In the genomic region with DNA sequence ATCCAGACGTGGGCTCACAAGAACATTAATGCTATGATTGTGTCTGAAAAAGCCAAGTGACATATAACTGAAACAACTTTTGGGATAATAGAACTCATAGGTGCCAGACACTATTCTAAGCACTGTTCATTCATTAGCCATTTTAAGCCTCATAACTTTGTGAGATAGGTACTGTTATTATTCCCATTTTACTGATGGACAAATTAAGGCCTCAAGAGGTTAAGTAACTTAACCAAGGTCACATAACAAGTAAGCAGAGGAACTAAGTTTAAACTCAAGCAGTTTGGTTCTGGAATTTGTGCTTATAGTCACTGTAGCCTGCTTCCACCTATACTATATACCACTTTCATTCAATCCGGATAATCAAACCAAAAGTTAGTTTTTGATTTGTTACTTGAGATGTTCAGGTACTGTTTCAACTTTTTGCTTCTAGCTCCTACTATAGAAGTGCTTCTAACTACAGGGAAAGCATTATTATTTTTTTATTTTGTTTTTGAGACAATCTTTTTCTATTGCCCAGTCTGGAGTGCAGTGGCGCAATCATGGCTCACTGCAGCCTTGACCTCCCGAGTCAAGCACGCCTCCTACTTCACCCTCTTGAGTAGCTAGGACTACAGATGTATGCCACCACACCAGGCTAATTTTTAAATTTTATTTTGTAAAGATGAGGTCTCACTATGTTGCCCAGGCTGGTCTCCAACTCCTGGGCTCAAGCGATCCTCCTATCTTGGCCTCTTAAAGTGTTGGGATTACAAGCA, we compare ENCODE assay signal across 26 cellular contexts.
"Had no signal": no experiment of that assay in that cellular context is flagged by ENCODE, and none has a peak within 500 bp of the region (broad histone marks: within the 10 kb centered on the region; RNA-seq: fewer than 3 reads in every experiment).

No MANE protein-coding gene starts in this region.

- H3K4me1 Mint-ChIP-seq: nephron had no signal

- FAIRE-seq: kidney had no signal

- H3K36me3 ChIP-seq: colonic mucosa, gastrocnemius medialis, neural progenitor cell, transverse colon, vagina had no signal

- H2AFZ ChIP-seq: hepatocyte, neural progenitor cell had no signal

- H3K27me3 ChIP-seq: colonic mucosa, gastrocnemius medialis, hepatocyte, neural progenitor cell, spleen, suprapubic skin, transverse colon, vagina had no signal

- H3K9ac ChIP-seq: neural progenitor cell had no signal

- H3K27ac Mint-ChIP-seq: dendritic cell treated with granulocyte-macrophage colony-stimulating factor and Interleukin-4, amounts not matched to agents 40 ng/mL and 50 ng/mL, for 4 days; endodermal cell; nephron; neural progenitor cell had no signal

- H3K9me3 ChIP-seq: colonic mucosa, gastrocnemius medialis, psoas muscle, spleen, suprapubic skin, transverse colon, vagina had no signal

- H3K79me2 ChIP-seq: hepatocyte had no signal

- DNase-seq: colonic mucosa; effector CD8-positive, alpha-beta T cell; endodermal cell; gastrocnemius medialis; head of caudate nucleus; kidney; mammary epithelial cell; mesendoderm; midbrain; naive thymus-derived CD4-positive, alpha-beta T cell; posterior cingulate gyrus; psoas muscle; right cardiac atrium; spleen; stimulated activated CD4-positive, alpha-beta T cell treated with anti-CD3 and anti-CD28 coated beads, Interleukin-4, amount 100 ng/mL, for 4 hours; stimulated activated naive CD4-positive, alpha-beta T cell; stimulated activated naive CD8-positive, alpha-beta T cell treated with anti-CD3 and anti-CD28 coated beads, Interleukin-15, amount 100 ng/mL, for 72 hours; transverse colon had no signal

- H3K27ac ChIP-seq: colonic mucosa, gastrocnemius medialis, hepatocyte, neural progenitor cell, psoas muscle, skin epidermis, spleen, suprapubic skin, transverse colon, vagina had no signal

- H3K4me3 Mint-ChIP-seq: dendritic cell treated with granulocyte-macrophage colony-stimulating factor and Interleukin-4, amounts not matched to agents 40 ng/mL and 50 ng/mL, for 4 days; endodermal cell; naive thymus-derived CD4-positive, alpha-beta T cell; nephron; neural progenitor cell; stimulated activated naive CD8-positive, alpha-beta T cell treated with anti-CD3 and anti-CD28 coated beads, Interleukin-15, amount 100 ng/mL, for 72 hours had no signal

- H3K4me3 ChIP-seq: colonic mucosa, gastrocnemius medialis, hepatocyte, neural progenitor cell, psoas muscle, skin epidermis, spleen, suprapubic skin, transverse colon, vagina had no signal

- H3K27me3 Mint-ChIP-seq: dendritic cell treated with granulocyte-macrophage colony-stimulating factor and Interleukin-4, amounts not matched to agents 40 ng/mL and 50 ng/mL, for 4 days; naive thymus-derived CD4-positive, alpha-beta T cell; stimulated activated naive CD8-positive, alpha-beta T cell treated with anti-CD3 and anti-CD28 coated beads, Interleukin-15, amount 100 ng/mL, for 72 hours had no signal

- H3K4me2 ChIP-seq: hepatocyte, neural progenitor cell had no signal

- ATAC-seq: gastrocnemius medialis; left lobe of liver; naive thymus-derived CD4-positive, alpha-beta T cell; psoas muscle; right cardiac atrium; stimulated activated naive CD8-positive, alpha-beta T cell treated with anti-CD3 and anti-CD28 coated beads, Interleukin-15, amount 100 ng/mL, for 72 hours had no signal

- H3K4me1 ChIP-seq: colonic mucosa, gastrocnemius medialis, psoas muscle, spleen, suprapubic skin, transverse colon, vagina had no signal
